Comparison of ENCODE assay signal across 1 cellular context in the genomic region with DNA sequence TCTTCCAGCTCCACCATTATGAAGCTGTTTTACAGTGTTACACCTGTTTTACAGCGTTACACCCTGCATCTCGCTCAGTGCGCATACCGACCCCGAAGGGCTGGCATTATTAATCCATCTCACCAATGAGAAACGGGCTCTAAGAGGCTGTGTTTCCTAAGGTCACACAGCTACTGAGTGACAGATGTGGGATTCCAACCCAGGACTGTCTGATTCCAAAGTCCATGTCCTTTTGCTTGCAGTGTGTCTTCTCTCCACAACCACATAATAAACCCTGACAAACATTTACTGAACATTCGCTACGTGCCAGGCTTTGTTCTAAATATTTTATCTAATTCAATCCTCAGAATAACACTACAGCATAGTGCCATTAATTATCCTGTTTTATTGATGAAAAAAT.
TF ChIP-seq lines count a peak whose summit lies in the region.

No MANE protein-coding gene starts in this region.

TF ChIP-seq in HepG2, 621 proteins besides CTCF, POLR2A, EP300 and RAD21 (continued from another document and continues in another):
- TF ChIP-seq HNF4G (IDR thresholded peaks at IDR 0.05; ENCODE audit: borderline replicate concordance, low read depth, low read length): 0 out of 2 replicates have a peak, but pooled peaks have one; percentile 21
- no peak for TF ChIP-seq HNF4G (CRISPR knock-in tag; IDR thresholded peaks at IDR 0.05; ENCODE audit: borderline replicate concordance, low read depth)
- 0 out of 2 replicates have a peak, but pooled peaks have one; percentile 13 for TF ChIP-seq HMG20A (CRISPR knock-in tag; IDR thresholded peaks at IDR 0.05; ENCODE audit: borderline replicate concordance)
- TF ChIP-seq, protein P1, sequence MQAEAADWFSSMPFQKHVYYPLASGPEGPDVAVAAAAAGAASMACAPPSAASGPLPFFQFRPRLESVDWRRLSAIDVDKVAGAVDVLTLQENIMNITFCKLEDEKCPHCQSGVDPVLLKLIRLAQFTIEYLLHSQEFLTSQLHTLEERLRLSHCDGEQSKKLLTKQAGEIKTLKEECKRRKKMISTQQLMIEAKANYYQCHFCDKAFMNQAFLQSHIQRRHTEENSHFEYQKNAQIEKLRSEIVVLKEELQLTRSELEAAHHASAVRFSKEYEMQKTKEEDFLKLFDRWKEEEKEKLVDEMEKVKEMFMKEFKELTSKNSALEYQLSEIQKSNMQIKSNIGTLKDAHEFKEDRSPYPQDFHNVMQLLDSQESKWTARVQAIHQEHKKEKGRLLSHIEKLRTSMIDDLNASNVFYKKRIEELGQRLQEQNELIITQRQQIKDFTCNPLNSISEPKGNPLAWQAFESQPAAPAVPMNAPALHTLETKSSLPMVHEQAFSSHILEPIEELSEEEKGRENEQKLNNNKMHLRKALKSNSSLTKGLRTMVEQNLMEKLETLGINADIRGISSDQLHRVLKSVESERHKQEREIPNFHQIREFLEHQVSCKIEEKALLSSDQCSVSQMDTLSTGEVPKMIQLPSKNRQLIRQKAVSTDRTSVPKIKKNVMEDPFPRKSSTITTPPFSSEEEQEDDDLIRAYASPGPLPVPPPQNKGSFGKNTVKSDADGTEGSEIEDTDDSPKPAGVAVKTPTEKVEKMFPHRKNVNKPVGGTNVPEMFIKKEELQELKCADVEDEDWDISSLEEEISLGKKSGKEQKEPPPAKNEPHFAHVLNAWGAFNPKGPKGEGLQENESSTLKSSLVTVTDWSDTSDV (CRISPR knock-in tag; IDR thresholded peaks at IDR 0.05): no peak
- TF ChIP-seq, protein P2, sequence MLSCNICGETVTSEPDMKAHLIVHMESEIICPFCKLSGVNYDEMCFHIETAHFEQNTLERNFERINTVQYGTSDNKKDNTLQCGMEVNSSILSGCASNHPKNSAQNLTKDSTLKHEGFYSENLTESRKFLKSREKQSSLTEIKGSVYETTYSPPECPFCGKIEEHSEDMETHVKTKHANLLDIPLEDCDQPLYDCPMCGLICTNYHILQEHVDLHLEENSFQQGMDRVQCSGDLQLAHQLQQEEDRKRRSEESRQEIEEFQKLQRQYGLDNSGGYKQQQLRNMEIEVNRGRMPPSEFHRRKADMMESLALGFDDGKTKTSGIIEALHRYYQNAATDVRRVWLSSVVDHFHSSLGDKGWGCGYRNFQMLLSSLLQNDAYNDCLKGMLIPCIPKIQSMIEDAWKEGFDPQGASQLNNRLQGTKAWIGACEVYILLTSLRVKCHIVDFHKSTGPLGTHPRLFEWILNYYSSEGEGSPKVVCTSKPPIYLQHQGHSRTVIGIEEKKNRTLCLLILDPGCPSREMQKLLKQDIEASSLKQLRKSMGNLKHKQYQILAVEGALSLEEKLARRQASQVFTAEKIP (CRISPR knock-in tag; IDR thresholded peaks at IDR 0.05; ENCODE audit: borderline replicate concordance): no peak
- TF ChIP-seq RARA (CRISPR knock-in tag; IDR thresholded peaks at IDR 0.05): no peak
- TF ChIP-seq TFDP2 (CRISPR knock-in tag; IDR thresholded peaks at IDR 0.05): no peak
- peak; percentile 28; the same call in 1 of the 2 replicates for TF ChIP-seq NFYC (CRISPR knock-in tag; IDR thresholded peaks at IDR 0.05)
- peak; percentile 29; the same call in 1 of the 2 replicates for TF ChIP-seq THRA (CRISPR knock-in tag; IDR thresholded peaks at IDR 0.05; ENCODE audit: borderline replicate concordance)
- TF ChIP-seq RORA (CRISPR knock-in tag; IDR thresholded peaks at IDR 0.05): no peak
- TF ChIP-seq ZBTB37 (CRISPR knock-in tag; IDR thresholded peaks at IDR 0.05): no peak
- no peak for TF ChIP-seq NFIB (CRISPR knock-in tag; IDR thresholded peaks at IDR 0.05; ENCODE audit: borderline replicate concordance)
- peak; percentile 44 for TF ChIP-seq TEAD3 (CRISPR knock-in tag; optimal IDR thresholded peaks at IDR 0.05; ENCODE audit: borderline replicate concordance)
- TF ChIP-seq, protein P3, sequence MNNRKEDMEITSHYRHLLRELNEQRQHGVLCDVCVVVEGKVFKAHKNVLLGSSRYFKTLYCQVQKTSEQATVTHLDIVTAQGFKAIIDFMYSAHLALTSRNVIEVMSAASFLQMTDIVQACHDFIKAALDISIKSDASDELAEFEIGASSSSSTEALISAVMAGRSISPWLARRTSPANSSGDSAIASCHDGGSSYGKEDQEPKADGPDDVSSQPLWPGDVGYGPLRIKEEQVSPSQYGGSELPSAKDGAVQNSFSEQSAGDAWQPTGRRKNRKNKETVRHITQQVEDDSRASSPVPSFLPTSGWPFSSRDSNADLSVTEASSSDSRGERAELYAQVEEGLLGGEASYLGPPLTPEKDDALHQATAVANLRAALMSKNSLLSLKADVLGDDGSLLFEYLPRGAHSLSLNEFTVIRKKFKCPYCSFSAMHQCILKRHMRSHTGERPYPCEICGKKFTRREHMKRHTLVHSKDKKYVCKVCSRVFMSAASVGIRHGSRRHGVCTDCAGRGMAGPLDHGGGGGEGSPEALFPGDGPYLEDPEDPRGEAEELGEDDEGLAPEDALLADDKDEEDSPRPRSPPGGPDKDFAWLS (CRISPR knock-in tag; IDR thresholded peaks at IDR 0.05; ENCODE audit: borderline replicate concordance): no peak
- TF ChIP-seq XRCC5 (optimal IDR thresholded peaks at IDR 0.05; ENCODE audit: low read length): no peak
- TF ChIP-seq, protein P4, sequence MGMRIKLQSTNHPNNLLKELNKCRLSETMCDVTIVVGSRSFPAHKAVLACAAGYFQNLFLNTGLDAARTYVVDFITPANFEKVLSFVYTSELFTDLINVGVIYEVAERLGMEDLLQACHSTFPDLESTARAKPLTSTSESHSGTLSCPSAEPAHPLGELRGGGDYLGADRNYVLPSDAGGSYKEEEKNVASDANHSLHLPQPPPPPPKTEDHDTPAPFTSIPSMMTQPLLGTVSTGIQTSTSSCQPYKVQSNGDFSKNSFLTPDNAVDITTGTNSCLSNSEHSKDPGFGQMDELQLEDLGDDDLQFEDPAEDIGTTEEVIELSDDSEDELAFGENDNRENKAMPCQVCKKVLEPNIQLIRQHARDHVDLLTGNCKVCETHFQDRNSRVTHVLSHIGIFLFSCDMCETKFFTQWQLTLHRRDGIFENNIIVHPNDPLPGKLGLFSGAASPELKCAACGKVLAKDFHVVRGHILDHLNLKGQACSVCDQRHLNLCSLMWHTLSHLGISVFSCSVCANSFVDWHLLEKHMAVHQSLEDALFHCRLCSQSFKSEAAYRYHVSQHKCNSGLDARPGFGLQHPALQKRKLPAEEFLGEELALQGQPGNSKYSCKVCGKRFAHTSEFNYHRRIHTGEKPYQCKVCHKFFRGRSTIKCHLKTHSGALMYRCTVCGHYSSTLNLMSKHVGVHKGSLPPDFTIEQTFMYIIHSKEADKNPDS (CRISPR knock-in tag; IDR thresholded peaks at IDR 0.05): no peak
- TF ChIP-seq GABPA (IDR thresholded peaks at IDR 0.05; ENCODE audit: low read depth, low read length): no peak
- no peak for TF ChIP-seq GABPA (CRISPR knock-in tag; IDR thresholded peaks at IDR 0.05; ENCODE audit: low read depth)
- TF ChIP-seq THAP8 (CRISPR knock-in tag; IDR thresholded peaks at IDR 0.05; ENCODE audit: borderline replicate concordance): no peak
- TF ChIP-seq ZNF44 (CRISPR knock-in tag; IDR thresholded peaks at IDR 0.05): no peak
- TF ChIP-seq ZC3H4 (CRISPR knock-in tag; IDR thresholded peaks at IDR 0.05; ENCODE audit: borderline replicate concordance): no peak
- TF ChIP-seq RFX3 (CRISPR knock-in tag; IDR thresholded peaks at IDR 0.05): no peak
- TF ChIP-seq ZNF160 (CRISPR knock-in tag; IDR thresholded peaks at IDR 0.05): no peak
- peak; percentile 76 for TF ChIP-seq HNF4A (CRISPR knock-in tag; IDR thresholded peaks at IDR 0.05)
- no peak for TF ChIP-seq IRX3 (CRISPR knock-in tag; IDR thresholded peaks at IDR 0.05; ENCODE audit: borderline replicate concordance, low read depth)
- TF ChIP-seq RNF2 (conservative IDR thresholded peaks at IDR 0.05; ENCODE audit: low read depth): no peak
- no peak for TF ChIP-seq ZKSCAN5 (CRISPR knock-in tag; IDR thresholded peaks at IDR 0.05)
- TF ChIP-seq ZNF326 (CRISPR knock-in tag; IDR thresholded peaks at IDR 0.05; ENCODE audit: borderline replicate concordance): no peak
- no peak for TF ChIP-seq HMGXB3 (CRISPR knock-in tag; IDR thresholded peaks at IDR 0.05; ENCODE audit: borderline replicate concordance)
- TF ChIP-seq FOXO4 (CRISPR knock-in tag; conservative IDR thresholded peaks at IDR 0.05): no peak
- peak; percentile 66; the same call in 1 of the 2 replicates for TF ChIP-seq MIER2 (CRISPR knock-in tag; IDR thresholded peaks at IDR 0.05)
- no peak for TF ChIP-seq DRAP1 (CRISPR knock-in tag; IDR thresholded peaks at IDR 0.05)
- no peak for TF ChIP-seq FOXC1 (CRISPR knock-in tag; IDR thresholded peaks at IDR 0.05; ENCODE audit: borderline replicate concordance)
- TF ChIP-seq, protein P5, sequence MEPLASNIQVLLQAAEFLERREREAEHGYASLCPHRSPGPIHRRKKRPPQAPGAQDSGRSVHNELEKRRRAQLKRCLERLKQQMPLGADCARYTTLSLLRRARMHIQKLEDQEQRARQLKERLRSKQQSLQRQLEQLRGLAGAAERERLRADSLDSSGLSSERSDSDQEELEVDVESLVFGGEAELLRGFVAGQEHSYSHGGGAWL (CRISPR knock-in tag; IDR thresholded peaks at IDR 0.05): no peak
- no peak for TF ChIP-seq BRD4 (CRISPR knock-in tag; IDR thresholded peaks at IDR 0.05)
- TF ChIP-seq MAFG (CRISPR knock-in tag; IDR thresholded peaks at IDR 0.05): no peak
- TF ChIP-seq REXO4 (CRISPR knock-in tag; IDR thresholded peaks at IDR 0.05; ENCODE audit: borderline replicate concordance): no peak
- TF ChIP-seq NFRKB (IDR thresholded peaks at IDR 0.05): no peak
